In the genomic region with DNA sequence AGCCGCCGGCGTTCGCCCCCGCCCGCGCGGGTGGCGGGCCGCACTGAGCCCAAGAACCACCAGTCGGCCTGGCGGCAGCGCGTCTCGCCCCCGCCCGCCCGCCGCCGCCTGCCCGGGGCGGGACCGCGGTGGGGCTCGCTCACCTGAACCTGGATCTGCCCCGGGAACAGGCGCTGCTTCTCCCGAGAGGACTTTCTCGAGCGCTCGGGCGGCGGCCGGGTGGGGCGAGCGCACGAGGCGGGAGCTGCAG, we compare ENCODE assay signal across 8 cellular contexts. TPM values are rescaled to one million over a fixed set of nuclear protein-coding genes. Genes with fewer than 3 reads are reported as not detected.
DNase-seq lines count a peak whose midpoint lies in the region; ATAC-seq and TF ChIP-seq lines count a peak whose summit lies in the region.

No MANE protein-coding gene starts in this region.

- peaks cover 17% of the 10 kb centered on the region for H3K4me1 ChIP-seq in SJCRH30
- peaks cover 28 to 37% (median 34%) of the 10 kb centered on the region in 3 donors for H3K4me1 ChIP-seq in skeletal muscle tissue (ENCODE audit: control insufficient read depth in 3 of 3, insufficient read depth in 3 of 3, low read length in 3 of 3)

- TF ChIP-seq CTCF in foreskin fibroblast (IDR thresholded peaks at IDR 0.05; ENCODE audit: low read depth, low read length), result no peak

- H3K27ac ChIP-seq in SJCRH30, result peak overlapping the region; percentile 29; the same call in 1 of the 2 replicates
- H3K27ac ChIP-seq in skeletal muscle tissue (ENCODE audit: low read depth, low read length), result peak overlapping the region; percentile 88

- ATAC-seq in GM19324 (IDR thresholded peaks at IDR 0.05; ENCODE audit: low FRiP score, unreplicated experiment), result no peak

- H3K36me3 ChIP-seq in SJCRH30, result peaks cover 7% of the 10 kb centered on the region
- H3K36me3 ChIP-seq in skeletal muscle tissue (ENCODE audit: control insufficient read depth in 3 of 3, insufficient read depth in 3 of 3, low read length in 3 of 3), result peaks cover 0 to 7% (median 0%) of the 10 kb centered on the region in 3 donors

- H3K9me3 ChIP-seq in SJCRH30 (replicated peaks) (no peaks in the 10 kb centered on the region), skeletal muscle tissue (ENCODE audit: control insufficient read depth in 3 of 3, low read length in 3 of 3) (no peaks in the 10 kb centered on the region)

- H3K4me3 ChIP-seq in SJCRH30 (peak overlapping the region; percentile 70), foreskin fibroblast (ENCODE audit: low read depth in 1 of 2, low read length in 2 of 2) (peak overlapping the region; percentile 84 to 94), skeletal muscle tissue (ENCODE audit: low read length in 3 of 3) (peak overlapping the region; percentile 64 to 83 (median 75))

- H3K9ac ChIP-seq in skeletal muscle tissue (ENCODE audit: low read depth in 1 of 3, low read length in 3 of 3), result peak overlapping the region; percentile 82 to 88 (median 82)

- H3K27me3 ChIP-seq in SJCRH30 (no peaks in the 10 kb centered on the region), skeletal muscle tissue (ENCODE audit: control insufficient read depth in 3 of 3, insufficient read depth in 3 of 3, low read length in 3 of 3) (no peaks in the 10 kb centered on the region)

- DNase-seq in NCI-H82 (lab: John Stamatoyannopoulos, UW) (peak; percentile 60), NCI-H82 treated with DMSO at 0.1 percent for 48 hours (lab: John Stamatoyannopoulos, UW; ENCODE audit: unreplicated experiment) (no peak), SJCRH30 (no peak), foreskin fibroblast (no peak), SIG-M5 treated with dmso at 0.1 percent for 504 hours (lab: John Stamatoyannopoulos, UW; ENCODE audit: unreplicated experiment) (no peak), NCI-H446 treated with DMSO at 0.1 percent for 48 hours (lab: John Stamatoyannopoulos, UW) (no peak)

RNA-seq across cellular contexts. Expression of a gene that starts 0.2 kb away (rescaled TPM):
- 151 TPM in 2 replicates for total RNA-seq in SJCRH30 (2014; rRNA removed; shearing (Covaris generic))
- 111 TPM for total RNA-seq in skeletal muscle tissue
